In genomic region chr5:120677481-120677880, GRCh38 we compare ENCODE assay signal across 1 cellular context.
TF ChIP-seq lines count a peak whose summit lies in the region.

No MANE protein-coding gene starts in this region.

TF ChIP-seq in IMR-90, 13 proteins besides CTCF, POLR2A, EP300 and RAD21 (continued from another document):
- TF ChIP-seq, protein P1, sequence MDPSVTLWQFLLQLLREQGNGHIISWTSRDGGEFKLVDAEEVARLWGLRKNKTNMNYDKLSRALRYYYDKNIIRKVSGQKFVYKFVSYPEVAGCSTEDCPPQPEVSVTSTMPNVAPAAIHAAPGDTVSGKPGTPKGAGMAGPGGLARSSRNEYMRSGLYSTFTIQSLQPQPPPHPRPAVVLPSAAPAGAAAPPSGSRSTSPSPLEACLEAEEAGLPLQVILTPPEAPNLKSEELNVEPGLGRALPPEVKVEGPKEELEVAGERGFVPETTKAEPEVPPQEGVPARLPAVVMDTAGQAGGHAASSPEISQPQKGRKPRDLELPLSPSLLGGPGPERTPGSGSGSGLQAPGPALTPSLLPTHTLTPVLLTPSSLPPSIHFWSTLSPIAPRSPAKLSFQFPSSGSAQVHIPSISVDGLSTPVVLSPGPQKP (IDR thresholded peaks at IDR 0.05; ENCODE audit: borderline replicate concordance, low read depth, low read length): no peak
- TF ChIP-seq NFE2L2 (IDR thresholded peaks at IDR 0.05; ENCODE audit: low read depth, low read length): no peak
- no peak for TF ChIP-seq CEBPB (IDR thresholded peaks at IDR 0.05; ENCODE audit: low read depth, low read length)
- no peak for TF ChIP-seq FOS (IDR thresholded peaks at IDR 0.05; ENCODE audit: low read depth, low read length)
- no peak for TF ChIP-seq BHLHE40 (IDR thresholded peaks at IDR 0.05; ENCODE audit: low read depth, low read length)
- no peak for TF ChIP-seq RFX5 (IDR thresholded peaks at IDR 0.05; ENCODE audit: low read depth, low read length)
TF ChIP-seq in IMR-90: peak in this region for 0.
